ENCODE assay signal across 8 cellular contexts in genomic region chr21:25708467-25709065, GRCh38. TPM values are rescaled to one million over a fixed set of nuclear protein-coding genes. Genes with fewer than 3 reads are reported as not detected.
A peak's percentile ranks its signal among the peaks of the same experiment; 100 is the strongest.
DNase-seq lines count a peak whose midpoint lies in the region; ATAC-seq, FAIRE-seq and TF ChIP-seq lines count a peak whose summit lies in the region.

No MANE protein-coding gene starts in this region.

- no peaks in the 10 kb centered on the region for H3F3A ChIP-seq in DOHH2 (ENCODE audit: control insufficient read depth, insufficient read depth)

- no peaks in the 10 kb centered on the region for H3K36me3 ChIP-seq in DOHH2 (ENCODE audit: control insufficient read depth, low read length)
- H3K36me3 ChIP-seq in gastrocnemius medialis = no peaks in the 10 kb centered on the region

- H3K4me2 ChIP-seq in DOHH2 (ENCODE audit: low read length) = no peak overlapping the region

- H3K27ac ChIP-seq in DOHH2 (ENCODE audit: low read depth, low read length) (no peak overlapping the region), gastrocnemius medialis (no peak overlapping the region)

- DNase-seq in RCC 7860 (ENCODE audit: low spot score) (peak; percentile 35), glomerular endothelial cell (ENCODE audit: extremely low read depth, low read depth, low spot score) (peak; percentile 9), gastrocnemius medialis (no peak), GOT3 (lab: John Stamatoyannopoulos, UW) (no peak)
- DNase-seq in activated effector memory CD4-positive, alpha-beta T cell treated with Interleukin-2 at 50 U/mL for 16 hours = peak; percentile 12

- ATAC-seq in HG02884 (IDR thresholded peaks at IDR 0.05; ENCODE audit: unreplicated experiment) (peak; percentile 52), gastrocnemius medialis (no peak), GM19023 (IDR thresholded peaks at IDR 0.05; ENCODE audit: unreplicated experiment) (no peak)

- H3K4me1 ChIP-seq in DOHH2 (ENCODE audit: control insufficient read depth, low read length) = no peaks in the 10 kb centered on the region
- no peaks in the 10 kb centered on the region for H3K4me1 ChIP-seq in gastrocnemius medialis

- H3K27me3 ChIP-seq in DOHH2 (ENCODE audit: control insufficient read depth, low read length) = no peaks in the 10 kb centered on the region
- H3K27me3 ChIP-seq in gastrocnemius medialis = no peaks in the 10 kb centered on the region

- no peak overlapping the region for H3K4me3 ChIP-seq in DOHH2 (ENCODE audit: low read length)
- H3K4me3 ChIP-seq in gastrocnemius medialis = no peak overlapping the region

- TF ChIP-seq POLR2A in gastrocnemius medialis (IDR thresholded peaks at IDR 0.05) = no peak

- H4K20me1 ChIP-seq in DOHH2 (ENCODE audit: control insufficient read depth, insufficient read depth, low read depth, low read length) = no peaks in the 10 kb centered on the region

- H3K79me2 ChIP-seq in DOHH2 (ENCODE audit: control insufficient read depth, low read length) = no peaks in the 10 kb centered on the region

- no peaks in the 10 kb centered on the region for H3K9me3 ChIP-seq in DOHH2 (ENCODE audit: control insufficient read depth, insufficient read depth, low read length)
- no peaks in the 10 kb centered on the region for H3K9me3 ChIP-seq in gastrocnemius medialis

- peak; percentile 81 for FAIRE-seq in RCC 7860 (lab: Jason Lieb, UNC)

- peak; percentile 78 for TF ChIP-seq CTCF in DOHH2 (IDR thresholded peaks at IDR 0.05; ENCODE audit: low read depth, low read length, poor library complexity, severe bottlenecking)
- TF ChIP-seq CTCF in gastrocnemius medialis (IDR thresholded peaks at IDR 0.05 in 4 of 5, conservative IDR thresholded peaks at IDR 0.05 in 1 of 5) = peak; percentile 49 to 79 (median 66)

- in situ Hi-C loops in gastrocnemius medialis (cut with MboI; ENCODE audit: low sequenced_read_pairs in 4 of 4) = loop anchor here in 3 of 4 donors (5.0 kb wide), 2 partner anchors 96 to 101 kb away; partner anchors contain the start of gene MRPL39 (in 2 of the 3)

- no peaks in the 10 kb centered on the region for H3K9me2 ChIP-seq in DOHH2 (replicated peaks; ENCODE audit: control insufficient read depth, low read length)

- intact Hi-C loops in gastrocnemius medialis (cut with DNase I; ENCODE audit: low total_unique reads) = loop anchor here (1.0 kb wide), 1 partner anchor 100 kb away; no protein-coding TSS in a partner anchor

RNA-seq across cellular contexts. Expression of gene ATP5PF, which starts 26.1 kb away (rescaled TPM):
- 95.4 and 122 TPM in 2 replicates for total RNA-seq in glomerular endothelial cell
- total RNA-seq in gastrocnemius medialis = 100 to 1,000 TPM; 155 to 306 (median 198) TPM

RNA-seq across cellular contexts. Expression of gene GABPA, which starts 26.2 kb away (rescaled TPM):
- total RNA-seq in glomerular endothelial cell (16.1 and 19.0 TPM in 2 replicates), gastrocnemius medialis (10 to 100 TPM; 10.6 to 26.2 (median 15.5) TPM)

Comparison
In these comparisons a context has a peak if more than half of its experiments do, and no peak if none do; other contexts are left out.
1. DNase-seq: peak in RCC 7860 (single experiment), activated effector memory CD4-positive, alpha-beta T cell treated with Interleukin-2 at 50 U/mL for 16 hours (single experiment) and glomerular endothelial cell (single experiment); none in gastrocnemius medialis (0 of 2) and GOT3 (single experiment).